In the genomic region with DNA sequence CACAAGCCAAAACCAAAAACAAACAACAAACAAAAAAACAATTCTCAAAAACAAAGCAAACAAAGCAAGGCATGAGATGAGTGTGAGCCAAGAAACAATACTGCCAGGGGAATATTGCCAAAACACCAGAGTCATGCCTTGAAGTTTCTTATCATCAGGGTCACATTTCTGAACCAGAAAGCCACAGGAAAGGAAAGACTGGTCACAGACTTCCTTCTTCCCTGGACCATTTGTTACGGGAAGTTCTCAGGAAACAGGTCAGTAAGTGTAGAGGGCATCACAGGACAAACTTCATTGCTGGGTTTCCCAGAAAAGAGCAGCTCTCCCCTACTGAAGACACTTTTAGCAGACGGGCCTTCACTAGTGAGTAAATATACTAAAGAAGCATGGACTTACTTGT, we compare ENCODE assay signal across 16 cellular contexts.
DNase-seq lines count a peak whose midpoint lies in the region; ATAC-seq, FAIRE-seq and TF ChIP-seq lines count a peak whose summit lies in the region.
"Had no signal": no experiment of that assay in that cellular context is flagged by ENCODE, and none has a peak within 500 bp of the region (broad histone marks: within the 10 kb centered on the region; RNA-seq: fewer than 3 reads in every experiment).

No MANE protein-coding gene starts in this region.

- TF ChIP-seq CTCF in Panc1 (IDR thresholded peaks at IDR 0.05) (no peak), endothelial cell of umbilical vein (IDR thresholded peaks at IDR 0.05; ENCODE audit: extremely low read depth in 1 of 2, insufficient read depth in 1 of 2, low read depth in 1 of 2, low read length in 2 of 2) (no peak), tibial nerve (IDR thresholded peaks at IDR 0.05) (no peak)

- FAIRE-seq in endothelial cell of umbilical vein (lab: Jason Lieb, UNC): peak; percentile 98

- H2BK15ac ChIP-seq in mesenchymal stem cell (ENCODE audit: low read depth, poor library complexity, severe bottlenecking): no peak overlapping the region

- H2BK12ac ChIP-seq in mesenchymal stem cell (ENCODE audit: low read length in 2 of 2): no peak overlapping the region

- no peak overlapping the region for H4K8ac ChIP-seq in mesenchymal stem cell (ENCODE audit: low read length)

- no peak overlapping the region for H3K18ac ChIP-seq in mesenchymal stem cell (ENCODE audit: low read depth in 1 of 2, low read length in 2 of 2)

- peak overlapping the region; percentile 67 for H3K4me2 ChIP-seq in endothelial cell of umbilical vein (ENCODE audit: insufficient read depth, low read length)
- no peak overlapping the region for H3K4me2 ChIP-seq in mesenchymal stem cell (ENCODE audit: low read length, poor library complexity, severe bottlenecking)

- DNase-seq in Panc1 (ENCODE audit: low read depth, low spot score) (peak; percentile 20), endothelial cell of umbilical vein (ENCODE audit: low read depth, low spot score) (peak; percentile 97), mesenchymal stem cell (peak; percentile 16), tibial nerve (ENCODE audit: low spot score in 2 of 2) (no peak), AG20443 (ENCODE audit: low spot score) (no peak), SHP77 (lab: John Stamatoyannopoulos, UW) (no peak), NCI-H524 treated with DMSO at 0.1 percent for 48 hours (lab: John Stamatoyannopoulos, UW) (no peak)
- DNase-seq in activated T-cell treated with anti-CD3 and anti-CD28 coated beads, Interleukin-2, amount 50 U/mL, for 1 hour: no peak
- DNase-seq: activated CD4-positive, alpha-beta T cell treated with anti-CD3 and anti-CD28 coated beads, Interleukin-2, amount 50 U/mL, for 4 hours; DMS53; kidney glomerular epithelial cell; NCI-H345 had no signal

- WGBS in mesenchymal stem cell: 86% methylated on average over 2 of the region's 2 CpGs
- WGBS in tibial nerve, 2 donors: 10 to 16% methylated on average over 2 of the region's 2 CpGs

- in situ Hi-C loops in Panc1 (cut with HindIII; ENCODE audit: low pct_unique_long_range_greater_than_20kb, low sequenced_read_pairs): no loop called here

- TF ChIP-seq POLR2A in endothelial cell of umbilical vein (IDR thresholded peaks at IDR 0.05; ENCODE audit: low read depth, low read length) (peak; percentile 79), tibial nerve (IDR thresholded peaks at IDR 0.05) (no peak)

- dilution Hi-C loops in endothelial cell of umbilical vein (cut with MboI; ENCODE audit: extremely low pct_ligation_motif_present, low sequenced_read_pairs): no loop called here

- H3K27me3 ChIP-seq in Panc1 (ENCODE audit: control insufficient read depth, insufficient read depth, low read length): no peaks in the 10 kb centered on the region
- no peaks in the 10 kb centered on the region for H3K27me3 ChIP-seq in endothelial cell of umbilical vein (ENCODE audit: control insufficient read depth in 2 of 2, insufficient read depth in 2 of 2, low read length in 2 of 2)
- H3K27me3 ChIP-seq in mesenchymal stem cell (ENCODE audit: control insufficient read depth in 1 of 2, insufficient read depth in 1 of 2, low read length in 2 of 2): no peaks in the 10 kb centered on the region
- H3K27me3 ChIP-seq in tibial nerve: no peaks in the 10 kb centered on the region
- H3K27me3 ChIP-seq: SJSA1 had no signal

- CTCF ChIA-PET in Panc1 (lab: Charles Lee) (no interaction called here), endothelial cell of umbilical vein (lab: Charles Lee) (interaction anchor here (1.4 to 2.6 kb wide), 2 partner anchors 10 to 24 kb away, joined by 3 to 11 read pairs; no protein-coding TSS in a partner anchor)

- H3K36me3 ChIP-seq in Panc1 (ENCODE audit: control insufficient read depth, insufficient read depth, low read length) (no peaks in the 10 kb centered on the region), endothelial cell of umbilical vein (ENCODE audit: control insufficient read depth in 2 of 2, extremely low read depth in 1 of 2, insufficient read depth in 2 of 2, low read length in 2 of 2) (peaks cover 0 to 3% of the 10 kb centered on the region in 2 experiments), mesenchymal stem cell (ENCODE audit: control insufficient read depth in 1 of 2, insufficient read depth in 2 of 2, low read depth in 1 of 2, low read length in 2 of 2) (peaks cover 5 to 10% of the 10 kb centered on the region in 2 experiments), tibial nerve (no peaks in the 10 kb centered on the region)
- H3K36me3 ChIP-seq: SJSA1 had no signal

- H3K27ac ChIP-seq in Panc1 (ENCODE audit: low read length) (no peak overlapping the region), endothelial cell of umbilical vein (ENCODE audit: insufficient read depth, low read depth, low read length) (peak overlapping the region; percentile 97), mesenchymal stem cell (ENCODE audit: low read length, poor library complexity, severe bottlenecking) (no peak overlapping the region), tibial nerve (peak overlapping the region in 3 of 4 donors; percentile 11 to 73 (median 56))
- H3K27ac ChIP-seq: epithelial cell of prostate, SJSA1 had no signal

- POLR2A ChIA-PET in Panc1 (lab: Charles Lee) (no interaction called here), endothelial cell of umbilical vein (lab: Charles Lee) (interaction anchor here (1.0 kb wide), 1 partner anchor 9 kb away, joined by 5 read pairs; no protein-coding TSS in a partner anchor)

- H3K23ac ChIP-seq in mesenchymal stem cell (ENCODE audit: low read length in 2 of 2): no peak overlapping the region

- H4K91ac ChIP-seq in mesenchymal stem cell (ENCODE audit: low read length): no peak overlapping the region

- peak overlapping the region; percentile 62 for H3K9ac ChIP-seq in endothelial cell of umbilical vein (replicated peaks; ENCODE audit: extremely low read depth, insufficient read depth, low read length)
- no peak overlapping the region for H3K9ac ChIP-seq in mesenchymal stem cell (ENCODE audit: low read length)

- no TSS peak for BruUV-seq in Panc1 (replicated peaks; lab: Mats Ljungman, UMichigan)
- no TSS peak for BruUV-seq in endothelial cell of umbilical vein (replicated peaks; lab: Mats Ljungman, UMichigan)

- H3K79me1 ChIP-seq in mesenchymal stem cell (replicated peaks; ENCODE audit: low read length, poor library complexity, severe bottlenecking): peaks cover 27% of the 10 kb centered on the region

- no peaks in the 10 kb centered on the region for H3K9me1 ChIP-seq in endothelial cell of umbilical vein (replicated peaks; ENCODE audit: control insufficient read depth, extremely low read depth, insufficient read depth, low read length)

- H3K4me1 ChIP-seq in Panc1 (ENCODE audit: control insufficient read depth, insufficient read depth, low read length): peaks cover 8% of the 10 kb centered on the region
- peaks cover 46% of the 10 kb centered on the region for H3K4me1 ChIP-seq in endothelial cell of umbilical vein (ENCODE audit: control insufficient read depth, extremely low read depth, insufficient read depth, low read length)
- H3K4me1 ChIP-seq in mesenchymal stem cell (ENCODE audit: control insufficient read depth, insufficient read depth, low read depth, low read length): peaks cover 3% of the 10 kb centered on the region
- peaks cover 0 to 42% (median 7%) of the 10 kb centered on the region in 4 donors for H3K4me1 ChIP-seq in tibial nerve

- H2BK120ac ChIP-seq in mesenchymal stem cell (ENCODE audit: low read depth, low read length): no peak overlapping the region

- peak; percentile 72 to 92 for TF ChIP-seq EP300 in tibial nerve (IDR thresholded peaks at IDR 0.05)

- H3K4ac ChIP-seq in mesenchymal stem cell (ENCODE audit: low read depth in 1 of 2, low read length in 2 of 2): no peak overlapping the region

- H3K4me3 ChIP-seq in Panc1 (ENCODE audit: low read depth in 2 of 2, low read length in 2 of 2) (no peak overlapping the region), endothelial cell of umbilical vein (replicated peaks in 1 of 3; ENCODE audit: insufficient read depth in 1 of 3, low read depth in 1 of 3, low read length in 3 of 3) (no peak overlapping the region), mesenchymal stem cell (ENCODE audit: insufficient read depth in 1 of 2, low read depth in 1 of 2, low read length in 2 of 2) (no peak overlapping the region), tibial nerve (no peak overlapping the region)
- H3K4me3 ChIP-seq: SJSA1, skin epidermis had no signal

- H2BK5ac ChIP-seq in mesenchymal stem cell (ENCODE audit: low read depth, low read length, poor library complexity, severe bottlenecking): no peak overlapping the region

- no peak overlapping the region for H3K14ac ChIP-seq in mesenchymal stem cell (ENCODE audit: low read length in 2 of 2)

- H3K79me2 ChIP-seq in endothelial cell of umbilical vein (ENCODE audit: control insufficient read depth, insufficient read depth, low read length): peaks cover 26% of the 10 kb centered on the region

- no peak; the same call in 1 of the 2 replicates for ATAC-seq in Panc1
- ATAC-seq: activated naive CD4-positive, alpha-beta T cell treated with anti-CD3 and anti-CD28 coated beads, Interleukin-2, amount 50 U/mL, for 72 hours had no signal

- H2AK5ac ChIP-seq in mesenchymal stem cell (ENCODE audit: low read length, severe bottlenecking): no peak overlapping the region

- intact Hi-C loops in Panc1 (cut with micrococcal nuclease; ENCODE audit: unreplicated experiment): no loop called here
- intact Hi-C loops in endothelial cell of umbilical vein (cut with micrococcal nuclease): loop anchor here (2.0 to 5.0 kb wide), 2 partner anchors 37 to 56 kb away; no protein-coding TSS in a partner anchor

- H2AFZ ChIP-seq in endothelial cell of umbilical vein (ENCODE audit: low read depth, low read length): no peak overlapping the region
- H2AFZ ChIP-seq in mesenchymal stem cell (ENCODE audit: low read depth, low read length): no peak overlapping the region

- H4K20me1 ChIP-seq in endothelial cell of umbilical vein (replicated peaks; ENCODE audit: control insufficient read depth, extremely low read depth, insufficient read depth, low read length): no peaks in the 10 kb centered on the region

- no peaks in the 10 kb centered on the region for H3K9me3 ChIP-seq in Panc1 (ENCODE audit: control insufficient read depth, insufficient read depth, low read depth, low read length)
- no peaks in the 10 kb centered on the region for H3K9me3 ChIP-seq in endothelial cell of umbilical vein (replicated peaks; ENCODE audit: control insufficient read depth, insufficient read depth, low read length)
- no peaks in the 10 kb centered on the region for H3K9me3 ChIP-seq in mesenchymal stem cell (ENCODE audit: control insufficient read depth, low read length)
- H3K9me3 ChIP-seq in tibial nerve: no peaks in the 10 kb centered on the region
- H3K9me3 ChIP-seq: SJSA1 had no signal

TF ChIP-seq in endothelial cell of umbilical vein, 7 proteins besides CTCF, POLR2A, EP300 and RAD21 (continues in another document):
- TF ChIP-seq POLR2AphosphoS5 (IDR thresholded peaks at IDR 0.05; ENCODE audit: insufficient read depth, low read depth, low read length) (peak; percentile 99), JUN (IDR thresholded peaks at IDR 0.05; ENCODE audit: borderline replicate concordance, insufficient read depth, insufficient read length, low read depth) (peak; percentile 90), FOS (IDR thresholded peaks at IDR 0.05; ENCODE audit: borderline replicate concordance, insufficient read depth, low read length) (peak; percentile 76)
- TF ChIP-seq, protein P1, sequence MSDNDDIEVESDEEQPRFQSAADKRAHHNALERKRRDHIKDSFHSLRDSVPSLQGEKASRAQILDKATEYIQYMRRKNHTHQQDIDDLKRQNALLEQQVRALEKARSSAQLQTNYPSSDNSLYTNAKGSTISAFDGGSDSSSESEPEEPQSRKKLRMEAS (IDR thresholded peaks at IDR 0.05; ENCODE audit: insufficient read depth, insufficient read length): no peak

Comparison
In these comparisons a context has a peak if more than half of its experiments do, and no peak if none do; other contexts are left out.
1. DNase-seq: peak in Panc1 (single experiment), endothelial cell of umbilical vein (single experiment) and mesenchymal stem cell (single experiment); none in tibial nerve (0 of 2), AG20443 (single experiment), activated T-cell treated with anti-CD3 and anti-CD28 coated beads, Interleukin-2, amount 50 U/mL, for 1 hour (single experiment), SHP77 (0 of 2) and NCI-H524 treated with DMSO at 0.1 percent for 48 hours (single experiment).
2. H3K27ac ChIP-seq: peak in endothelial cell of umbilical vein (single experiment) and tibial nerve (3 of 4); none in Panc1 (single experiment) and mesenchymal stem cell (single experiment).